7 cellular contexts compared by ENCODE assay signal in the genomic region with DNA sequence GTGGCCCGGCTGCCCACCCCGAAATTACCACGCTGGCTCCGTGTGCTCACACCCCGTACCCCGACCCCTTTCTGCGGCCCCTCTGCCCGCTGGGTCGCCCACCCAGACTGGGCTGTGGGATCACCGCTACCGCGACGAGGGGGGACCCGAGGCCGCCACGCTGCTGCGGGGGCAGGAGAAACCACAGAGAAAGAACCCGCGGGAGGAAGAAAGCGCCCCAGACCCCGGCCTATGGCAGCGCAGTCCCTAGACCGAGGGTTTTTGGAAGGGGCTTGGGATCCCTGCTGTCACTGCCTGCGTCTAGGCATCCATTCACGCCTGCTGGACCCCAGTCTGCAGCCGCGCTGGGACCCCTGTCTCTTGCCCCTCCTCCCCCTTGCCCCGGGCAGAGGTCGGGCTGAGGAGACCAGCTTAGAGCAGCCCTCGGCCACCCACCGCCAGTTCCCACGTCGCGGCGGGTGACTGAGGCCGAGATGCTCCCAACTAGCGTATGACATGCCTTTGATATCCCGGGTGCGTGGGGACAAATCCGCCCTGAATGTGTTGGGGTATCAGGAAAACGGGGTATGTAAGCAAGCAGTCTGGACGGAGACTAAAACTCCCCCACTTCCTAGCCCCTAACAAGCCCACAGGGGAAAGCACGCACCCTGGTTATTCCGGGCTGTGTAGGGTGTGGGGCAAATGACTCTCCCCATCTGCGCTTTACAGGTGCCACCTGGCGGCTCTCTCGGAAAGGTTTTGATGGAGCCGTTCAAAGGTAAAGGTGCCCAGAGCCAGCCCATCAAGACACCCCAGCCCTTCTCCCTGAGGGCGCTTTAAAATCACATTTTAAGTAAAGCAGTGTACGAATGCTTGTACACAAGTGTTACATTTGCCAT.
A peak's percentile ranks its signal among the peaks of the same experiment; 100 is the strongest.
DNase-seq lines count a peak whose midpoint lies in the region; ATAC-seq lines count a peak whose summit lies in the region.

No MANE protein-coding gene starts in this region.

- peak; percentile 48 for ATAC-seq in GM19023 (IDR thresholded peaks at IDR 0.05; ENCODE audit: unreplicated experiment)

- H3K36me3 Mint-ChIP-seq in T-helper 2 cell treated with Interferon-gamma antibody and Interleukin-4, amounts not matched to agents 5 μg/mL and 100 μg/mL, for 36 hours (ENCODE audit: low read depth), result no peaks in the 10 kb centered on the region

- H3K27me3 Mint-ChIP-seq in T-helper 2 cell treated with Interferon-gamma antibody and Interleukin-4, amounts not matched to agents 5 μg/mL and 100 μg/mL, for 36 hours (ENCODE audit: low read depth), result peaks cover 34% of the 10 kb centered on the region

- peak; percentile 57 for DNase-seq in HPDE6-E6E7 (ENCODE audit: extremely low spot score)
- peak; percentile 58 for DNase-seq in T-helper 2 cell treated with Interferon-gamma antibody and Interleukin-4, amounts not matched to agents 5 μg/mL and 100 μg/mL, for 36 hours (ENCODE audit: low spot score)
- DNase-seq in astrocyte of the hippocampus (ENCODE audit: low read depth, low spot score), result peak; percentile 66
- DNase-seq in iPS-NIHi11 (ENCODE audit: low spot score), result peak; percentile 63
- peak; percentile 56 to 62 (median 59) for DNase-seq in stimulated activated CD4-positive, alpha-beta T cell treated with anti-CD3 and anti-CD28 coated beads, Interleukin-12 subunit alpha, Interleukin-12 subunit beta, amount 100 ng/mL, for 48 hours (ENCODE audit: low read depth in 2 of 3, low spot score in 1 of 3)
- DNase-seq in NK-92 treated with Interleukin-12 subunit alpha and Interleukin-12 subunit beta, amount 100 ng/mL, for 24 hours (lab: John Stamatoyannopoulos, UW), result no peak

- H3K4me1 Mint-ChIP-seq in T-helper 2 cell treated with Interferon-gamma antibody and Interleukin-4, amounts not matched to agents 5 μg/mL and 100 μg/mL, for 36 hours (ENCODE audit: low read depth), result peaks cover 19% of the 10 kb centered on the region

- no peak overlapping the region for H3K27ac Mint-ChIP-seq in T-helper 2 cell treated with Interferon-gamma antibody and Interleukin-4, amounts not matched to agents 5 μg/mL and 100 μg/mL, for 36 hours

- H3K9me3 Mint-ChIP-seq in T-helper 2 cell treated with Interferon-gamma antibody and Interleukin-4, amounts not matched to agents 5 μg/mL and 100 μg/mL, for 36 hours, result no peaks in the 10 kb centered on the region

- H3K4me3 Mint-ChIP-seq in T-helper 2 cell treated with Interferon-gamma antibody and Interleukin-4, amounts not matched to agents 5 μg/mL and 100 μg/mL, for 36 hours, result peak overlapping the region; percentile 89
